Comparison of ENCODE assay signal across 18 cellular contexts in the genomic region with DNA sequence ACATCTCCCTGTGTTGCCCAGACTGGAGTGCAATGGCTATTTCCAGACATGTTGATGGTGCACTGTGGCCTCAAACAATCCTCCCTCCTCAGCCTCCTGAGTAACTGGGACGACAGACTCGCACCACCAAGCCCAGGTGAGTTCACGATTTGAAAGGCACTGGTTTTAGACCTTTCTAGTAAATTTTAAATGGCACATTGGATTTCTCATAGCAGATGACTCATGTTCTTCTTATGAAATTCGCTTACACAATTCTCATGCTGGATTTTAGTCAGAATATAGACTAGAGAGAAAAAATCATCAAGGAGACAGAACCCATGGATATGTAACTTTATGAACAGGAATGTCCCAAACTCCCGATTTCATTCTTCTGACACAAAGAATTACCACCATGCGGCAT. TPM values are rescaled to one million over a fixed set of nuclear protein-coding genes. Genes with fewer than 3 reads are reported as not detected.
DNase-seq lines count a peak whose midpoint lies in the region; ATAC-seq and TF ChIP-seq lines count a peak whose summit lies in the region.
"Had no signal": no experiment of that assay in that cellular context is flagged by ENCODE, and none has a peak within 500 bp of the region (broad histone marks: within the 10 kb centered on the region; RNA-seq: fewer than 3 reads in every experiment).

No MANE protein-coding gene starts in this region.

- no peaks in the 10 kb centered on the region for H3K9me3 ChIP-seq in breast epithelium
- H3K9me3 ChIP-seq: left ventricle myocardium inferior, upper lobe of right lung had no signal

- H3K9me3 Mint-ChIP-seq in MCF 10A (ENCODE audit: unreplicated experiment) = no peaks in the 10 kb centered on the region
- no peaks in the 10 kb centered on the region for H3K9me3 Mint-ChIP-seq in activated T-helper 2 cell treated with anti-CD3 and anti-CD28 coated beads, Interferon-gamma antibody, Interleukin-2, Interleukin-4, amounts not matched to agents 10 μg/mL and 5 μg/mL and 100 μg/mL, durations not matched to agents 14 hours and 24 hours and 36 hours

- H3K27ac Mint-ChIP-seq in MCF 10A (ENCODE audit: low read depth, unreplicated experiment) = no peak overlapping the region
- peak overlapping the region; percentile 47 for H3K27ac Mint-ChIP-seq in activated T-helper 2 cell treated with anti-CD3 and anti-CD28 coated beads, Interferon-gamma antibody, Interleukin-2, Interleukin-4, amounts not matched to agents 10 μg/mL and 5 μg/mL and 100 μg/mL, durations not matched to agents 14 hours and 24 hours and 36 hours
- H3K27ac Mint-ChIP-seq: progenitor cell of endocrine pancreas had no signal

- CTCF ChIA-PET in MCF 10A (lab: Yijun Ruan, JAX) = no interaction called here

- no peaks in the 10 kb centered on the region for H3K27me3 Mint-ChIP-seq in MCF 10A (ENCODE audit: insufficient read depth, unreplicated experiment)
- H3K27me3 Mint-ChIP-seq in activated T-helper 2 cell treated with anti-CD3 and anti-CD28 coated beads, Interferon-gamma antibody, Interleukin-2, Interleukin-4, amounts not matched to agents 10 μg/mL and 5 μg/mL and 100 μg/mL, durations not matched to agents 14 hours and 24 hours and 36 hours (ENCODE audit: low read depth) = peaks cover 6% of the 10 kb centered on the region

- no peak overlapping the region for H3K4me3 ChIP-seq in breast epithelium
- H3K4me3 ChIP-seq: left ventricle myocardium inferior, upper lobe of right lung had no signal

- peaks cover 34% of the 10 kb centered on the region for H3K4me1 Mint-ChIP-seq in MCF 10A (ENCODE audit: insufficient read depth, unreplicated experiment)
- peaks cover 8% of the 10 kb centered on the region for H3K4me1 Mint-ChIP-seq in activated T-helper 2 cell treated with anti-CD3 and anti-CD28 coated beads, Interferon-gamma antibody, Interleukin-2, Interleukin-4, amounts not matched to agents 10 μg/mL and 5 μg/mL and 100 μg/mL, durations not matched to agents 14 hours and 24 hours and 36 hours (ENCODE audit: low read depth)

- TF ChIP-seq POLR2A in breast epithelium (IDR thresholded peaks at IDR 0.05) = no peak

- H3K27ac ChIP-seq in breast epithelium (no peak overlapping the region), foreskin keratinocyte (no peak overlapping the region)
- H3K27ac ChIP-seq: dorsolateral prefrontal cortex, left ventricle myocardium inferior, upper lobe of right lung had no signal

- H3K4me1 ChIP-seq in breast epithelium = no peaks in the 10 kb centered on the region
- H3K4me1 ChIP-seq in foreskin keratinocyte = peaks cover 9% of the 10 kb centered on the region

- TF ChIP-seq CTCF in MCF 10A (IDR thresholded peaks at IDR 0.05; ENCODE audit: unreplicated experiment) = no peak
- no peak for TF ChIP-seq CTCF in breast epithelium (IDR thresholded peaks at IDR 0.05)
- no peak for TF ChIP-seq CTCF in foreskin keratinocyte (conservative IDR thresholded peaks at IDR 0.05)

- H3K4me3 Mint-ChIP-seq in MCF 10A (ENCODE audit: unreplicated experiment) = no peak overlapping the region
- no peak overlapping the region for H3K4me3 Mint-ChIP-seq in activated T-helper 2 cell treated with anti-CD3 and anti-CD28 coated beads, Interferon-gamma antibody, Interleukin-2, Interleukin-4, amounts not matched to agents 10 μg/mL and 5 μg/mL and 100 μg/mL, durations not matched to agents 14 hours and 24 hours and 36 hours (ENCODE audit: low read depth)

- H3K36me3 ChIP-seq in breast epithelium = no peaks in the 10 kb centered on the region
- H3K36me3 ChIP-seq: left ventricle myocardium inferior, upper lobe of right lung had no signal

- POLR2A ChIA-PET in MCF 10A (lab: Yijun Ruan, JAX) = interaction anchor here (0.9 to 1.9 kb wide), 3 partner anchors 13 to 39 kb away, joined by 3 to 6 read pairs (median 3); no protein-coding TSS in a partner anchor

- intact Hi-C loops in MCF 10A (cut with micrococcal nuclease) = loop anchor here (5.0 kb wide), 1 partner anchor 33 kb away; no protein-coding TSS in a partner anchor
- intact Hi-C loops in breast epithelium (cut with DNase I; ENCODE audit: low total_unique reads) = no loop called here
- intact Hi-C loops in activated T-helper 2 cell treated with anti-CD3 and anti-CD28 coated beads, Interferon-gamma antibody, Interleukin-2, Interleukin-4, amounts not matched to agents 10 μg/mL and 5 μg/mL and 100 μg/mL, durations not matched to agents 14 hours and 24 hours and 36 hours (cut with micrococcal nuclease) = no loop called here

- no TSS peak for BruUV-seq in MCF 10A (replicated peaks; lab: Mats Ljungman, UMichigan)

- peak; percentile 32 for ATAC-seq in foreskin keratinocyte
- no peak for ATAC-seq in GM18520 (IDR thresholded peaks at IDR 0.05; ENCODE audit: unreplicated experiment)
- ATAC-seq in HG03045 (IDR thresholded peaks at IDR 0.05; ENCODE audit: unreplicated experiment) = no peak
- no peak for ATAC-seq in HG03520 (IDR thresholded peaks at IDR 0.05; ENCODE audit: unreplicated experiment)
- ATAC-seq: stimulated activated naive CD8-positive, alpha-beta T cell treated with anti-CD3 and anti-CD28 coated beads, Interleukin-15, Interleukin-2, amounts not matched to agents 100 U/mL and 50 U/mL, for 24 hours; upper lobe of right lung had no signal

- DNase-seq in MCF 10A (ENCODE audit: unreplicated experiment) (peak; percentile 76), breast epithelium (ENCODE audit: low spot score in 2 of 2) (no peak), foreskin keratinocyte (peak in 1 of 2 donors; percentile 66), NCI-H69 (lab: John Stamatoyannopoulos, UW) (no peak)
- no peak for DNase-seq in activated T-helper 2 cell treated with anti-CD3 and anti-CD28 coated beads, Interferon-gamma antibody, Interleukin-2, Interleukin-4, amounts not matched to agents 10 μg/mL and 5 μg/mL and 100 μg/mL, durations not matched to agents 14 hours and 24 hours and 36 hours (ENCODE audit: low spot score)
- DNase-seq: ACHN; activated effector memory CD4-positive, alpha-beta T cell treated with Interleukin-2 at 50 U/mL for 16 hours; dorsolateral prefrontal cortex; left ventricle myocardium inferior; NCI-H1436; NCI-H446 treated with DMSO at 0.1 percent for 48 hours; OCI-M1; stimulated activated naive CD8-positive, alpha-beta T cell treated with anti-CD3 and anti-CD28 coated beads, Interleukin-15, Interleukin-2, amounts not matched to agents 100 U/mL and 50 U/mL, for 24 hours; upper lobe of right lung had no signal

- no peaks in the 10 kb centered on the region for H3K27me3 ChIP-seq in breast epithelium
- H3K27me3 ChIP-seq in foreskin keratinocyte = no peaks in the 10 kb centered on the region
- H3K27me3 ChIP-seq: dorsolateral prefrontal cortex, upper lobe of right lung had no signal

- H3K36me3 Mint-ChIP-seq in MCF 10A (ENCODE audit: insufficient read depth, unreplicated experiment) = no peaks in the 10 kb centered on the region
- H3K36me3 Mint-ChIP-seq in activated T-helper 2 cell treated with anti-CD3 and anti-CD28 coated beads, Interferon-gamma antibody, Interleukin-2, Interleukin-4, amounts not matched to agents 10 μg/mL and 5 μg/mL and 100 μg/mL, durations not matched to agents 14 hours and 24 hours and 36 hours (ENCODE audit: low read depth) = no peaks in the 10 kb centered on the region

RNA-seq across cellular contexts. Expression of a gene that starts 18.1 kb away (rescaled TPM):
- total RNA-seq in MCF 10A (2022) (48.1 and 51.4 TPM in 2 replicates), breast epithelium (100 to 1,000 TPM in 1 of 3 donors, 10 to 100 TPM in 2; 86.2 to 122 (median 88.0) TPM), foreskin keratinocyte (33.0 and 40.0 TPM in 2 replicates)
- total RNA-seq in activated T-helper 2 cell treated with anti-CD3 and anti-CD28 coated beads, Interferon-gamma antibody, Interleukin-2, Interleukin-4, amounts not matched to agents 10 μg/mL and 5 μg/mL and 100 μg/mL, durations not matched to agents 14 hours and 24 hours and 36 hours = 1.1 and 1.2 TPM in 2 replicates
- polyA plus RNA-seq in foreskin keratinocyte = 29.4 and 34.9 TPM in 2 replicates

Comparison
In these comparisons a context has a peak if more than half of its experiments do, and no peak if none do; other contexts are left out.
1. RNA of a gene that starts 18.1 kb away (total RNA-seq): 86.2 to 122 TPM in breast epithelium, 48.1 to 51.4 TPM in MCF 10A and 33.0 to 40.0 TPM in foreskin keratinocyte; 1.1 to 1.2 TPM in activated T-helper 2 cell treated with anti-CD3 and anti-CD28 coated beads, Interferon-gamma antibody, Interleukin-2, Interleukin-4, amounts not matched to agents 10 μg/mL and 5 μg/mL and 100 μg/mL, durations not matched to agents 14 hours and 24 hours and 36 hours; every median in the first group is over 10 times any median in the second.